Comparison of ENCODE assay signal across 9 cellular contexts in the genomic region with DNA sequence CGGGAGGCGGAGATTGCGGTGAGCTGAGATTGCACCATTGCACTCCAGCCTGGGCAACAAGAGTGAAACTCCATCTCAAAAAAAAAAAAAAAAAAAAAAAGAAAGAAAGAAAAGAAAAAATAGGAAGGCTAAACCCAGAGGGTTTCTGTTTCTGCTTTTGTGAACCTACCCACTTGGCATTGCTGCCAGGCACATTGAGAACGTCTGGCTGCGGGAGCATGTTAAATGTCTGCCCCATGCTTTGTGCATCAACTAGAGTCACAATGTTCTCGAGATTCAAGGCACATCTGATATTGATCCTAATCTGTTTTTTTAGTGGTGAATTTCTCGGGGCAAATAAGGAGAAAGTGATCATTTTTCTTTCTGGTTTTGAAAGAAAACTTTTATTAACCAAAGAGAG. TPM values are rescaled to one million over a fixed set of nuclear protein-coding genes. Genes with fewer than 3 reads are reported as not detected.
DNase-seq lines count a peak whose midpoint lies in the region; ATAC-seq, FAIRE-seq and TF ChIP-seq lines count a peak whose summit lies in the region.
"Had no signal": no experiment of that assay in that cellular context is flagged by ENCODE, and none has a peak within 500 bp of the region (broad histone marks: within the 10 kb centered on the region; RNA-seq: fewer than 3 reads in every experiment).

No MANE protein-coding gene starts in this region.

- TF ChIP-seq CTCF in GM12878 (IDR thresholded peaks at IDR 0.05 in 2 of 3, conservative IDR thresholded peaks at IDR 0.05 in 1 of 3; ENCODE audit: control insufficient read depth in 2 of 3, extremely low read depth in 1 of 3, insufficient read depth in 1 of 3, low read depth in 3 of 3, low read length in 3 of 3) (no peak), osteoblast (IDR thresholded peaks at IDR 0.05; ENCODE audit: extremely low read depth, low read depth, low read length) (no peak), heart left ventricle (IDR thresholded peaks at IDR 0.05) (no peak)

- no peak for DNase-seq in GM12878 (ENCODE audit: low read depth, low spot score)
- no peak for DNase-seq in osteoblast (ENCODE audit: insufficient read length, low spot score, missing footprints)
- DNase-seq in NCI-H1105 treated with DMSO at 0.1 percent for 48 hours (lab: John Stamatoyannopoulos, UW): no peak
- no peak for DNase-seq in heart left ventricle
- no peak for DNase-seq in SJCRH30

- POLR2A ChIA-PET in GM12878 (lab: Charles Lee): interaction anchor here (0.6 to 1.4 kb wide), 3 partner anchors 46 to 1861 kb away, joined by 3 to 4 read pairs (median 3); no protein-coding TSS in a partner anchor

- no peak overlapping the region for H3K9ac ChIP-seq in BLaER1
- peak overlapping the region; percentile 7; the same call in 1 of the 2 replicates for H3K9ac ChIP-seq in GM12878 (ENCODE audit: control insufficient read depth, insufficient read depth, low read length)

- H4K20me1 ChIP-seq in BLaER1 (peaks cover 15% of the 10 kb centered on the region), GM12878 (ENCODE audit: control insufficient read depth, insufficient read depth) (no peaks in the 10 kb centered on the region), osteoblast (ENCODE audit: insufficient read depth, low read length) (no peaks in the 10 kb centered on the region)

- SMC1A ChIA-PET in GM12878 (lab: Charles Lee; ENCODE audit: uncharacterized antibody, unreplicated experiment): interaction anchor here (2.0 to 5.1 kb wide), 2 partner anchors 23 to 37 kb away, joined by 9 to 21 read pairs; no protein-coding TSS in a partner anchor

- H3K79me2 ChIP-seq in GM12878 (ENCODE audit: control insufficient read depth, insufficient read depth, low read length): peaks cover 76% of the 10 kb centered on the region
- H3K79me2 ChIP-seq in osteoblast (ENCODE audit: insufficient read depth, low read length): peaks cover 78% of the 10 kb centered on the region

- CTCF ChIA-PET in GM12878 (lab: Yijun Ruan, JAX): interaction anchor here (3.2 to 5.3 kb wide), 2 partner anchors 13 to 36 kb away, joined by 20 to 33 read pairs; no protein-coding TSS in a partner anchor

- H3K4me3 ChIP-seq in BLaER1 (no peak overlapping the region), GM12878 (peak overlapping the region; percentile 40; the same call in 1 of the 2 replicates), osteoblast (ENCODE audit: insufficient read depth, low read length) (no peak overlapping the region), heart left ventricle (peak overlapping the region in 1 of 12 donors; percentile 96), SJCRH30 (no peak overlapping the region)

- H3K27me3 ChIP-seq in BLaER1 (no peaks in the 10 kb centered on the region), GM12878 (replicated peaks in 1 of 2; ENCODE audit: control insufficient read depth in 2 of 2, insufficient read depth in 2 of 2, low read length in 1 of 2) (no peaks in the 10 kb centered on the region), osteoblast (ENCODE audit: insufficient read depth, low read length) (no peaks in the 10 kb centered on the region), heart left ventricle (no peaks in the 10 kb centered on the region), SJCRH30 (no peaks in the 10 kb centered on the region)

- no peaks in the 10 kb centered on the region for H3K9me3 ChIP-seq in BLaER1
- no peaks in the 10 kb centered on the region for H3K9me3 ChIP-seq in KOPT-K1 (ENCODE audit: insufficient read depth, low read length, poor library complexity, severe bottlenecking)
- H3K9me3 ChIP-seq in GM12878 (replicated peaks; ENCODE audit: control insufficient read depth, insufficient read depth, low read length): no peaks in the 10 kb centered on the region
- no peaks in the 10 kb centered on the region for H3K9me3 ChIP-seq in osteoblast (ENCODE audit: low read depth, low read length)
- H3K9me3 ChIP-seq in heart left ventricle: no peaks in the 10 kb centered on the region
- H3K9me3 ChIP-seq in SJCRH30 (replicated peaks): no peaks in the 10 kb centered on the region

- no peak for TF ChIP-seq EP300 in GM12878 (IDR thresholded peaks at IDR 0.05; ENCODE audit: borderline replicate concordance in 1 of 2, control insufficient read depth in 1 of 2, low read depth in 2 of 2, low read length in 2 of 2)

- no peak for TF ChIP-seq POLR2A in GM12878 (IDR thresholded peaks at IDR 0.05; ENCODE audit: low read depth, low read length)
- no peak for TF ChIP-seq POLR2A in heart left ventricle (IDR thresholded peaks at IDR 0.05)

- ATAC-seq in GM12878 (no peak), heart left ventricle (no peak), GM18498 (IDR thresholded peaks at IDR 0.05; ENCODE audit: unreplicated experiment) (no peak)
- ATAC-seq: sciatic nerve had no signal

- RAD21 ChIA-PET in GM12878 (lab: Charles Lee; ENCODE audit: unreplicated experiment): interaction anchor here (1.6 kb wide), 1 partner anchor 91 kb away, joined by 3 read pairs; no protein-coding TSS in a partner anchor

- no peak for TF ChIP-seq RAD21 in GM12878 (IDR thresholded peaks at IDR 0.05; ENCODE audit: insufficient read depth, low read depth, low read length)

- H3K4me1 ChIP-seq in BLaER1 (peaks cover 67% of the 10 kb centered on the region), GM12878 (ENCODE audit: control insufficient read depth, insufficient read depth, low read length) (peaks cover 31% of the 10 kb centered on the region), osteoblast (ENCODE audit: insufficient read depth, low read length) (peaks cover 39% of the 10 kb centered on the region), heart left ventricle (peaks cover 6 to 76% (median 45%) of the 10 kb centered on the region in 12 donors), SJCRH30 (peaks cover 26% of the 10 kb centered on the region)

- peaks cover 27% of the 10 kb centered on the region for H3K36me3 ChIP-seq in BLaER1
- H3K36me3 ChIP-seq in KOPT-K1 (ENCODE audit: insufficient read depth, low read length): peaks cover 23% of the 10 kb centered on the region
- H3K36me3 ChIP-seq in GM12878 (ENCODE audit: control insufficient read depth in 2 of 2, insufficient read depth in 2 of 2, low read length in 1 of 2): no peaks in the 10 kb centered on the region
- no peaks in the 10 kb centered on the region for H3K36me3 ChIP-seq in osteoblast (ENCODE audit: insufficient read depth, low read length)
- H3K36me3 ChIP-seq in heart left ventricle: no peaks in the 10 kb centered on the region
- no peaks in the 10 kb centered on the region for H3K36me3 ChIP-seq in SJCRH30

- H3K4me2 ChIP-seq in BLaER1: peak overlapping the region; percentile 90
- peak overlapping the region; percentile 82 for H3K4me2 ChIP-seq in GM12878 (ENCODE audit: control insufficient read depth, insufficient read depth)
- peak overlapping the region; percentile 10 for H3K4me2 ChIP-seq in osteoblast (ENCODE audit: insufficient read depth, low read length)

- H3K27ac ChIP-seq in BLaER1 (peak overlapping the region; percentile 78; the same call in 1 of the 2 replicates), KOPT-K1 (ENCODE audit: low read depth, low read length, poor library complexity, severe bottlenecking) (peak overlapping the region; percentile 85), GM12878 (ENCODE audit: control insufficient read depth, insufficient read depth) (peak overlapping the region; percentile 57; the same call in 1 of the 2 replicates), osteoblast (ENCODE audit: low read depth, low read length) (peak overlapping the region; percentile 24), heart left ventricle (peak overlapping the region in 2 of 12 donors; percentile 91 to 99), SJCRH30 (no peak overlapping the region)

- WGBS in GM12878 (ENCODE audit: insufficient coverage, insufficient replicate concordance, low lambda C conversion rate, missing lambda C conversion rate): 81% methylated on average over 7 of the region's 7 CpGs
- WGBS in heart left ventricle, 4 donors: 76 to 83% (median 81%) methylated on average over 7 of the region's 7 CpGs

- H2AFZ ChIP-seq in GM12878 (ENCODE audit: control insufficient read depth, low read depth, low read length): no peak overlapping the region
- H2AFZ ChIP-seq in osteoblast (ENCODE audit: low read length): no peak overlapping the region

- no peak for FAIRE-seq in GM12878 (lab: Jason Lieb, UNC)

- intact Hi-C loops in GM12878 (cut with micrococcal nuclease; ENCODE audit: unreplicated experiment): no loop called here
- intact Hi-C loops in heart left ventricle (cut with DNase I): no loop called here

- no TSS peak for BruUV-seq in GM12878 (replicated peaks; lab: Mats Ljungman, UMichigan)

- in situ Hi-C loops in GM12878 (cut with MboI): no loop called here

RNA-seq across cellular contexts. Expression of a gene that starts 2.8 kb away (rescaled TPM):
- total RNA-seq in GM12878 (2013; cell fraction: nucleolus; rRNA removed): 21.3 and 21.7 TPM in 2 replicates
- 17.1 and 17.5 TPM in 2 replicates for total RNA-seq in GM12878 (2014; rRNA removed)
- 10.1 and 10.2 TPM in 2 replicates for total RNA-seq in GM12878 (2014; rRNA removed; fragmentation: Illumina TruSeq; extraction: Trizol)
- 14.3 and 15.7 TPM in 2 replicates for total RNA-seq in GM12878 (2021)
- 3.3 TPM for polyA plus RNA-seq in GM12878 (2011; ENCODE audit: low read depth)
- 5.9 and 8.2 TPM in 2 replicates for polyA plus RNA-seq in GM12878 (2011; rRNA removed)
- polyA plus RNA-seq in GM12878 (2011; cell fraction: cytosol; rRNA removed): 6.2 and 8.2 TPM in 2 replicates
- 10.2 and 14.8 TPM in 2 replicates for polyA plus RNA-seq in GM12878 (2011; cell fraction: nucleus; rRNA removed)
- 7.6 and 8.5 TPM in 2 replicates for polyA plus RNA-seq in GM12878 (2012)
- polyA plus RNA-seq in GM12878 (2014; fragmentation: Illumina TruSeq; extraction: Trizol): 3.2 and 6.6 TPM in 2 replicates
- under 1 TPM in 1 of 2 experiments, not detected in 1; 0.04 TPM for polyA plus RNA-seq in GM12878 (2014; fragmentation: Nextera tagmentation; extraction: Ambion mirVana)
- polyA plus RNA-seq in GM12878 (2014; rRNA removed): 12.4 and 13.4 TPM in 2 replicates
- polyA plus RNA-seq in GM12878 (2016; fragmentation: Nextera tagmentation; extraction: Ambion mirVana): 10 to 100 TPM; 12.4 to 13.6 TPM
- polyA minus RNA-seq in GM12878 (2011; rRNA and poly(A)+ RNA removed): 5.6 and 9.7 TPM in 2 replicates
- 3.7 and 5.5 TPM in 2 replicates for polyA minus RNA-seq in GM12878 (2011; cell fraction: cytosol; rRNA and poly(A)+ RNA removed)
- polyA minus RNA-seq in GM12878 (2011; cell fraction: nucleus; rRNA and poly(A)+ RNA removed): 3.9 and 5.6 TPM in 2 replicates
- total RNA-seq in osteoblast: 9.7 and 13.4 TPM in 2 replicates
- total RNA-seq in heart left ventricle: 10 to 100 TPM in 3 of 9 donors, 1 to 10 TPM in 6; 3.2 to 15.1 (median 6.7) TPM
- polyA plus RNA-seq in heart left ventricle: 1 to 10 TPM; 1.7 to 8.8 TPM
- total RNA-seq in SJCRH30 (2014; rRNA removed; shearing (Covaris generic)): 24.1 and 29.3 TPM in 2 replicates

RNA-seq across cellular contexts. Expression of a gene that starts 3.8 kb away (rescaled TPM):
- total RNA-seq in GM12878 (2013; cell fraction: nucleolus; rRNA removed): 8.3 and 10.0 TPM in 2 replicates
- total RNA-seq in GM12878 (2014; rRNA removed) (10.7 and 14.2 TPM in 2 replicates), GM12878 (2014; rRNA removed; fragmentation: Illumina TruSeq; extraction: Trizol) (6.3 and 6.4 TPM in 2 replicates), GM12878 (2021) (8.6 and 10.3 TPM in 2 replicates), osteoblast (10.1 and 10.6 TPM in 2 replicates), heart left ventricle (1 to 10 TPM; 3.5 to 8.9 (median 7.2) TPM)
- polyA plus RNA-seq in GM12878 (2011; ENCODE audit: low read depth): 4.5 TPM
- polyA plus RNA-seq in GM12878 (2011; rRNA removed) (6.1 and 9.4 TPM in 2 replicates), GM12878 (2014; fragmentation: Illumina TruSeq; extraction: Trizol) (5.2 and 6.2 TPM in 2 replicates), GM12878 (2014; fragmentation: Nextera tagmentation; extraction: Ambion mirVana) (1 to 10 TPM; 2.4 to 5.2 TPM), GM12878 (2014; rRNA removed) (8.5 and 9.3 TPM in 2 replicates), GM12878 (2016; fragmentation: Nextera tagmentation; extraction: Ambion mirVana) (1 to 10 TPM; 5.0 to 7.9 TPM), heart left ventricle (1 to 10 TPM; 4.0 to 5.0 TPM)
- 12.1 and 15.0 TPM in 2 replicates for polyA plus RNA-seq in GM12878 (2011; cell fraction: cytosol; rRNA removed)
- polyA plus RNA-seq in GM12878 (2011; cell fraction: nucleus; rRNA removed): 5.9 and 7.8 TPM in 2 replicates
- 8.4 and 9.3 TPM in 2 replicates for polyA plus RNA-seq in GM12878 (2012)
- polyA minus RNA-seq in GM12878 (2011; rRNA and poly(A)+ RNA removed): 11.7 and 16.2 TPM in 2 replicates
- polyA minus RNA-seq in GM12878 (2011; cell fraction: cytosol; rRNA and poly(A)+ RNA removed): 6.7 and 10.7 TPM in 2 replicates
- polyA minus RNA-seq in GM12878 (2011; cell fraction: nucleus; rRNA and poly(A)+ RNA removed): 1.8 and 5.3 TPM in 2 replicates
- total RNA-seq in SJCRH30 (2014; rRNA removed; shearing (Covaris generic)): 8.5 and 9.0 TPM in 2 replicates

RNA-seq across cellular contexts. Expression of a gene that starts 56.7 kb away (rescaled TPM):
- 116 TPM in 2 replicates for total RNA-seq in GM12878 (2013; cell fraction: nucleolus; rRNA removed)
- total RNA-seq in GM12878 (2014; rRNA removed): 127 and 141 TPM in 2 replicates
- 45.8 and 57.9 TPM in 2 replicates for total RNA-seq in GM12878 (2014; rRNA removed; fragmentation: Illumina TruSeq; extraction: Trizol)
- total RNA-seq in GM12878 (2021): 99.5 and 106 TPM in 2 replicates
- 19.0 TPM for polyA plus RNA-seq in GM12878 (2011; ENCODE audit: low read depth)
- 54.8 and 98.8 TPM in 2 replicates for polyA plus RNA-seq in GM12878 (2011; rRNA removed)
- 104 and 167 TPM in 2 replicates for polyA plus RNA-seq in GM12878 (2011; cell fraction: cytosol; rRNA removed)
- 214 and 242 TPM in 2 replicates for polyA plus RNA-seq in GM12878 (2011; cell fraction: nucleus; rRNA removed)
- polyA plus RNA-seq in GM12878 (2012): 37.4 and 47.3 TPM in 2 replicates
- 34.3 and 59.9 TPM in 2 replicates for polyA plus RNA-seq in GM12878 (2014; fragmentation: Illumina TruSeq; extraction: Trizol)
- 1 to 10 TPM; 2.1 to 7.0 TPM for polyA plus RNA-seq in GM12878 (2014; fragmentation: Nextera tagmentation; extraction: Ambion mirVana)
- polyA plus RNA-seq in GM12878 (2014; rRNA removed): 107 and 125 TPM in 2 replicates
- 100 to 1,000 TPM; 114 to 131 TPM for polyA plus RNA-seq in GM12878 (2016; fragmentation: Nextera tagmentation; extraction: Ambion mirVana)
- polyA minus RNA-seq in GM12878 (2011; rRNA and poly(A)+ RNA removed): 67.9 and 113 TPM in 2 replicates
- polyA minus RNA-seq in GM12878 (2011; cell fraction: cytosol; rRNA and poly(A)+ RNA removed): 32.5 and 41.4 TPM in 2 replicates
- polyA minus RNA-seq in GM12878 (2011; cell fraction: nucleus; rRNA and poly(A)+ RNA removed): 42.6 and 74.1 TPM in 2 replicates
- 42.7 and 50.3 TPM in 2 replicates for total RNA-seq in osteoblast
- 100 to 1,000 TPM; 116 to 166 (median 139) TPM for total RNA-seq in heart left ventricle
- 100 to 1,000 TPM; 143 to 179 TPM for polyA plus RNA-seq in heart left ventricle
- 53.8 and 56.7 TPM in 2 replicates for total RNA-seq in SJCRH30 (2014; rRNA removed; shearing (Covaris generic))

Comparison
In these comparisons a context has a peak if more than half of its experiments do, and no peak if none do; other contexts are left out.
1. H3K4me2 ChIP-seq: peak in every context shown above with its lines; median percentile 90 in BLaER1; 82 in GM12878; 10 in osteoblast.